13 cellular contexts compared by ENCODE assay signal in genomic region chr9:36987891-36988290, GRCh38. TPM values are rescaled to one million over a fixed set of nuclear protein-coding genes. Genes with fewer than 3 reads are reported as not detected.
A peak's percentile ranks its signal among the peaks of the same experiment; 100 is the strongest.
DNase-seq lines count a peak whose midpoint lies in the region; ATAC-seq and TF ChIP-seq lines count a peak whose summit lies in the region.
"Had no signal": no experiment of that assay in that cellular context is flagged by ENCODE, and none has a peak within 500 bp of the region (broad histone marks: within the 10 kb centered on the region; RNA-seq: fewer than 3 reads in every experiment).

No MANE protein-coding gene starts in this region.

- in situ Hi-C loops in IMR-90 (cut with MboI; ENCODE audit: low sequenced_read_pairs) = no loop called here

- no peak overlapping the region for H3K27ac Mint-ChIP-seq in activated naive CD4-positive, alpha-beta T cell treated with anti-CD3 and anti-CD28 coated beads for 36 hours
- no peak overlapping the region for H3K27ac Mint-ChIP-seq in activated naive CD4-positive, alpha-beta T cell treated with anti-CD3 and anti-CD28 coated beads, Interleukin-2, amount 10 ng/mL, durations not matched to agents 7 days and 5 days
- H3K27ac Mint-ChIP-seq: type B pancreatic cell had no signal

- ATAC-seq in IMR-90 (ENCODE audit: low read depth) = peak; percentile 46
- ATAC-seq in HG03045 (IDR thresholded peaks at IDR 0.05; ENCODE audit: unreplicated experiment) = no peak
- ATAC-seq: HepG2 had no signal

- H3K36me3 ChIP-seq in IMR-90 (ENCODE audit: control insufficient read depth, insufficient read depth, low read length) (no peaks in the 10 kb centered on the region), smooth muscle cell (ENCODE audit: low read depth) (no peaks in the 10 kb centered on the region)
- H3K36me3 ChIP-seq: esophagus squamous epithelium had no signal

- POLR2A ChIA-PET in IMR-90 (lab: Charles Lee; ENCODE audit: unreplicated experiment) = no interaction called here

- H3K27ac ChIP-seq in IMR-90 (ENCODE audit: insufficient read depth, low read length) (no peak overlapping the region), smooth muscle cell (ENCODE audit: low read depth) (no peak overlapping the region)
- H3K27ac ChIP-seq: esophagus squamous epithelium had no signal

- DNase-seq in activated naive CD4-positive, alpha-beta T cell treated with anti-CD3 and anti-CD28 coated beads for 36 hours = peak; percentile 15
- DNase-seq in activated naive CD4-positive, alpha-beta T cell treated with anti-CD3 and anti-CD28 coated beads, Interleukin-2, amount 10 ng/mL, durations not matched to agents 7 days and 5 days = no peak
- DNase-seq in IMR-90 (peak; percentile 21), epithelial cell of esophagus (ENCODE audit: low read depth) (peak; percentile 31), smooth muscle cell (lab: John Stamatoyannopoulos, UW; ENCODE audit: unreplicated experiment) (no peak), mesenteric fat pad (ENCODE audit: low spot score) (no peak), ecto neural progenitor cell (ENCODE audit: low spot score) (no peak)
- DNase-seq: activated CD4-positive, alpha-beta T cell treated with anti-CD3 and anti-CD28 coated beads for 48 hours; esophagus squamous epithelium; NCI-H1930 had no signal

- H3K4ac ChIP-seq in IMR-90 (ENCODE audit: low read depth, low read length) = no peak overlapping the region

- H2BK5ac ChIP-seq in IMR-90 (ENCODE audit: low read depth, low read length, poor library complexity, severe bottlenecking) = no peak overlapping the region

- H3F3A ChIP-seq in smooth muscle cell (ENCODE audit: low read depth) = no peaks in the 10 kb centered on the region

- H4K91ac ChIP-seq in IMR-90 (ENCODE audit: insufficient read depth, low read depth, low read length) = no peak overlapping the region

- TF ChIP-seq RAD21 in IMR-90 (IDR thresholded peaks at IDR 0.05; ENCODE audit: low read length) = no peak

- H3K56ac ChIP-seq in IMR-90 (ENCODE audit: extremely low read depth, insufficient read depth, low read length) = no peak overlapping the region

- H3K4me2 ChIP-seq in IMR-90 (ENCODE audit: low read depth, low read length) (peak overlapping the region; percentile 82), smooth muscle cell (peak overlapping the region; percentile 48)

- H4K5ac ChIP-seq in IMR-90 (ENCODE audit: low read depth, low read length) = no peak overlapping the region

- intact Hi-C loops in activated naive CD4-positive, alpha-beta T cell treated with anti-CD3 and anti-CD28 coated beads for 36 hours (cut with micrococcal nuclease) = loop anchor here (10.0 kb wide), 1 partner anchor 63 kb away; no protein-coding TSS in a partner anchor
- intact Hi-C loops in IMR-90 (cut with micrococcal nuclease) = loop anchor here (10.0 kb wide), 1 partner anchor 113 kb away; no protein-coding TSS in a partner anchor

- no peaks in the 10 kb centered on the region for H3K9me1 ChIP-seq in IMR-90 (ENCODE audit: insufficient read depth, low read length)

- peaks cover 62% of the 10 kb centered on the region for H3K27me3 Mint-ChIP-seq in activated naive CD4-positive, alpha-beta T cell treated with anti-CD3 and anti-CD28 coated beads for 36 hours (ENCODE audit: low read depth)
- H3K27me3 Mint-ChIP-seq in activated naive CD4-positive, alpha-beta T cell treated with anti-CD3 and anti-CD28 coated beads, Interleukin-2, amount 10 ng/mL, durations not matched to agents 7 days and 5 days = peaks cover 86% of the 10 kb centered on the region

- H4K20me1 ChIP-seq in IMR-90 (ENCODE audit: insufficient read depth, low read length) = peaks cover 5% of the 10 kb centered on the region; the same call in 1 of the 2 replicates
- no peaks in the 10 kb centered on the region for H4K20me1 ChIP-seq in smooth muscle cell (ENCODE audit: low read depth)

- TF ChIP-seq POLR2A in IMR-90 (IDR thresholded peaks at IDR 0.05; ENCODE audit: low read depth, low read length) = no peak

- peaks cover 9% of the 10 kb centered on the region for H3K36me3 Mint-ChIP-seq in activated naive CD4-positive, alpha-beta T cell treated with anti-CD3 and anti-CD28 coated beads for 36 hours (ENCODE audit: low read depth)
- H3K36me3 Mint-ChIP-seq in activated naive CD4-positive, alpha-beta T cell treated with anti-CD3 and anti-CD28 coated beads, Interleukin-2, amount 10 ng/mL, durations not matched to agents 7 days and 5 days = no peaks in the 10 kb centered on the region
- H3K36me3 Mint-ChIP-seq: type B pancreatic cell had no signal

- H3K9ac ChIP-seq in IMR-90 (ENCODE audit: low read depth, low read length) (no peak overlapping the region), smooth muscle cell (ENCODE audit: low read depth) (no peak overlapping the region)

- no peak overlapping the region for H2BK20ac ChIP-seq in IMR-90 (ENCODE audit: low read depth, low read length)

- peaks cover 18% of the 10 kb centered on the region for H3K4me1 Mint-ChIP-seq in activated naive CD4-positive, alpha-beta T cell treated with anti-CD3 and anti-CD28 coated beads for 36 hours (ENCODE audit: low read depth)
- peaks cover 12% of the 10 kb centered on the region for H3K4me1 Mint-ChIP-seq in activated naive CD4-positive, alpha-beta T cell treated with anti-CD3 and anti-CD28 coated beads, Interleukin-2, amount 10 ng/mL, durations not matched to agents 7 days and 5 days

- H3K9me3 ChIP-seq in IMR-90 (ENCODE audit: control insufficient read depth, insufficient read depth, low read length) (peaks cover 11% of the 10 kb centered on the region), smooth muscle cell (replicated peaks; ENCODE audit: low read depth) (no peaks in the 10 kb centered on the region)

- no peak overlapping the region for H3K18ac ChIP-seq in IMR-90 (ENCODE audit: low read depth, low read length)

- WGBS in IMR-90 (ENCODE audit: extremely low coverage in 2 of 2, insufficient read length in 1 of 2), 2 experiments = 10% methylated on average over 4 of the region's 14 CpGs; no CpG with 5 or more reads in 1 of the 2 experiments
- 22% methylated on average over 14 of the region's 14 CpGs for whole genome bisulfite sequencing in smooth muscle cell (ENCODE audit: low lambda C conversion rate)

- peaks cover 16% of the 10 kb centered on the region for H3K9me3 Mint-ChIP-seq in activated naive CD4-positive, alpha-beta T cell treated with anti-CD3 and anti-CD28 coated beads for 36 hours
- H3K9me3 Mint-ChIP-seq in activated naive CD4-positive, alpha-beta T cell treated with anti-CD3 and anti-CD28 coated beads, Interleukin-2, amount 10 ng/mL, durations not matched to agents 7 days and 5 days = peaks cover 17% of the 10 kb centered on the region

- CTCF ChIA-PET in activated naive CD4-positive, alpha-beta T cell treated with anti-CD3 and anti-CD28 coated beads for 36 hours (lab: Charles Lee) = interaction anchor here (7.2 kb wide), 1 partner anchor 115 kb away, joined by 112 read pairs; no protein-coding TSS in a partner anchor
- CTCF ChIA-PET in activated naive CD4-positive, alpha-beta T cell treated with anti-CD3 and anti-CD28 coated beads, Interleukin-2, amount 10 ng/mL, durations not matched to agents 7 days and 5 days (lab: Charles Lee) = interaction anchor here (1.8 to 11.8 kb wide), 2 partner anchors 103 to 114 kb away, joined by 4 to 175 read pairs; no protein-coding TSS in a partner anchor
- CTCF ChIA-PET in IMR-90 (lab: Yijun Ruan, JAX) = no interaction called here

- H3K4me1 ChIP-seq in IMR-90 (ENCODE audit: control insufficient read depth, insufficient read depth, low read length) (no peaks in the 10 kb centered on the region; the same call in 1 of the 2 replicates), smooth muscle cell (ENCODE audit: low read depth) (peaks cover 16% of the 10 kb centered on the region)

- H3K4me3 Mint-ChIP-seq in activated naive CD4-positive, alpha-beta T cell treated with anti-CD3 and anti-CD28 coated beads for 36 hours = no peak overlapping the region
- no peak overlapping the region for H3K4me3 Mint-ChIP-seq in activated naive CD4-positive, alpha-beta T cell treated with anti-CD3 and anti-CD28 coated beads, Interleukin-2, amount 10 ng/mL, durations not matched to agents 7 days and 5 days

- no peak overlapping the region for H4K8ac ChIP-seq in IMR-90 (ENCODE audit: low read depth in 2 of 2, low read length in 2 of 2)

- H2BK15ac ChIP-seq in IMR-90 (ENCODE audit: low read depth, low read length) = no peak overlapping the region

- no peak overlapping the region for H3K23ac ChIP-seq in IMR-90 (ENCODE audit: low read depth, low read length)

- no TSS peak for BruUV-seq in IMR-90 (replicated peaks; lab: Mats Ljungman, UMichigan)

- dilution Hi-C loops in IMR-90 (cut with HindIII; ENCODE audit: low sequenced_read_pairs, unreplicated experiment) = no loop called here

- H3K4me3 ChIP-seq in IMR-90 (ENCODE audit: insufficient read depth, low read depth, low read length) (no peak overlapping the region), epithelial cell of esophagus (ENCODE audit: low read length) (no peak overlapping the region), smooth muscle cell (no peak overlapping the region)
- H3K4me3 ChIP-seq: esophagus squamous epithelium had no signal

- no peak overlapping the region for H3K14ac ChIP-seq in IMR-90 (replicated peaks; ENCODE audit: low read depth, low read length)

- H2BK120ac ChIP-seq in IMR-90 (ENCODE audit: low read depth, low read length) = no peak overlapping the region

- H3K27me3 ChIP-seq in IMR-90 (ENCODE audit: control insufficient read depth, insufficient read depth, low read length) (peaks cover 57% of the 10 kb centered on the region), smooth muscle cell (ENCODE audit: low read depth) (peaks cover 84% of the 10 kb centered on the region)

- H2AK5ac ChIP-seq in IMR-90 (ENCODE audit: low read depth, low read length) = no peak overlapping the region

- no peak overlapping the region for H2AK9ac ChIP-seq in IMR-90 (replicated peaks; ENCODE audit: low read depth, low read length, poor library complexity)

- no peak for TF ChIP-seq CTCF in IMR-90 (conservative IDR thresholded peaks at IDR 0.05; ENCODE audit: low read depth, low read length)
- TF ChIP-seq CTCF in epithelial cell of esophagus (IDR thresholded peaks at IDR 0.05; ENCODE audit: insufficient read depth, low read depth, low read length, missing control alignments) = no peak
- no peak for TF ChIP-seq CTCF in smooth muscle cell (IDR thresholded peaks at IDR 0.05; ENCODE audit: borderline replicate concordance, insufficient read depth, poor library complexity, severe bottlenecking)

- H3K79me1 ChIP-seq in IMR-90 (ENCODE audit: low read depth in 1 of 2, low read length in 2 of 2) = no peaks in the 10 kb centered on the region

- H3K79me2 ChIP-seq in smooth muscle cell (ENCODE audit: low read depth) = no peaks in the 10 kb centered on the region

- H2AFZ ChIP-seq in IMR-90 (replicated peaks; ENCODE audit: low read length, poor library complexity) (peak overlapping the region; percentile 40), smooth muscle cell (ENCODE audit: low read depth) (no peak overlapping the region)

RNA-seq across cellular contexts. Expression of gene PAX5, which starts 46.2 kb away (rescaled TPM):
- under 1 TPM; 0.21 to 0.27 TPM for total RNA-seq in activated naive CD4-positive, alpha-beta T cell treated with anti-CD3 and anti-CD28 coated beads for 36 hours
- total RNA-seq in IMR-90 (2012; rRNA removed) (not detected in 2 replicates), smooth muscle cell (under 0.01 and 0.09 TPM in 2 replicates), mesenteric fat pad (0.06 TPM)
- polyA plus RNA-seq in IMR-90 (2012; rRNA removed) (not detected in 2 replicates), smooth muscle cell (not detected in 2 replicates)
- not detected in 2 replicates for polyA plus RNA-seq in IMR-90 (2012; cell fraction: cytosol; rRNA removed)
- polyA plus RNA-seq in IMR-90 (2012; cell fraction: nucleus; rRNA removed; ENCODE audit: low replicate concordance) = not detected in 2 replicates
- total RNA-seq: HepG2 had no signal
- polyA plus RNA-seq: HepG2 had no signal

Comparison
In these comparisons a context has a peak if more than half of its experiments do, and no peak if none do; other contexts are left out.
1. DNase-seq: peak in activated naive CD4-positive, alpha-beta T cell treated with anti-CD3 and anti-CD28 coated beads for 36 hours (single experiment), IMR-90 (single experiment) and epithelial cell of esophagus (single experiment); none in activated naive CD4-positive, alpha-beta T cell treated with anti-CD3 and anti-CD28 coated beads, Interleukin-2, amount 10 ng/mL, durations not matched to agents 7 days and 5 days (single experiment), smooth muscle cell (single experiment), mesenteric fat pad (single experiment) and ecto neural progenitor cell (single experiment).